In genomic region chr1:157409927-157410326, GRCh38 we compare ENCODE assay signal across 1 cellular context.
TF ChIP-seq lines count a peak whose summit lies in the region.

No MANE protein-coding gene starts in this region.

TF ChIP-seq in K562, 482 proteins besides CTCF, POLR2A, EP300 and RAD21:
- TF ChIP-seq MECOM (CRISPR knock-in tag; IDR thresholded peaks at IDR 0.05) (no peak), RBFOX2 (IDR thresholded peaks at IDR 0.05; ENCODE audit: low read depth, low read length) (no peak), ZNF75A (CRISPR knock-in tag; IDR thresholded peaks at IDR 0.05) (no peak), KLF1 (tag; IDR thresholded peaks at IDR 0.05) (no peak), HBP1 (CRISPR knock-in tag; IDR thresholded peaks at IDR 0.05) (no peak), ZNF217 (CRISPR knock-in tag; IDR thresholded peaks at IDR 0.05) (no peak), TRIM25 (IDR thresholded peaks at IDR 0.05; ENCODE audit: borderline replicate concordance) (no peak), XRCC4 (IDR thresholded peaks at IDR 0.05; ENCODE audit: extremely low read depth, insufficient read depth, insufficient read length) (no peak), DACH1 (IDR thresholded peaks at IDR 0.05; ENCODE audit: partially characterized antibody) (no peak), ZNF707 (CRISPR knock-in tag; conservative IDR thresholded peaks at IDR 0.05) (no peak), SRSF3 (IDR thresholded peaks at IDR 0.05; ENCODE audit: insufficient read depth, low read length) (no peak), HNRNPLL (IDR thresholded peaks at IDR 0.05; ENCODE audit: low read depth, low read length, poor library complexity, severe bottlenecking) (no peak), ZNF507 (tag; conservative IDR thresholded peaks at IDR 0.05) (no peak), SLC30A9 (CRISPR knock-in tag; IDR thresholded peaks at IDR 0.05) (no peak)
